ENCODE assay signal across 9 cellular contexts in the genomic region with DNA sequence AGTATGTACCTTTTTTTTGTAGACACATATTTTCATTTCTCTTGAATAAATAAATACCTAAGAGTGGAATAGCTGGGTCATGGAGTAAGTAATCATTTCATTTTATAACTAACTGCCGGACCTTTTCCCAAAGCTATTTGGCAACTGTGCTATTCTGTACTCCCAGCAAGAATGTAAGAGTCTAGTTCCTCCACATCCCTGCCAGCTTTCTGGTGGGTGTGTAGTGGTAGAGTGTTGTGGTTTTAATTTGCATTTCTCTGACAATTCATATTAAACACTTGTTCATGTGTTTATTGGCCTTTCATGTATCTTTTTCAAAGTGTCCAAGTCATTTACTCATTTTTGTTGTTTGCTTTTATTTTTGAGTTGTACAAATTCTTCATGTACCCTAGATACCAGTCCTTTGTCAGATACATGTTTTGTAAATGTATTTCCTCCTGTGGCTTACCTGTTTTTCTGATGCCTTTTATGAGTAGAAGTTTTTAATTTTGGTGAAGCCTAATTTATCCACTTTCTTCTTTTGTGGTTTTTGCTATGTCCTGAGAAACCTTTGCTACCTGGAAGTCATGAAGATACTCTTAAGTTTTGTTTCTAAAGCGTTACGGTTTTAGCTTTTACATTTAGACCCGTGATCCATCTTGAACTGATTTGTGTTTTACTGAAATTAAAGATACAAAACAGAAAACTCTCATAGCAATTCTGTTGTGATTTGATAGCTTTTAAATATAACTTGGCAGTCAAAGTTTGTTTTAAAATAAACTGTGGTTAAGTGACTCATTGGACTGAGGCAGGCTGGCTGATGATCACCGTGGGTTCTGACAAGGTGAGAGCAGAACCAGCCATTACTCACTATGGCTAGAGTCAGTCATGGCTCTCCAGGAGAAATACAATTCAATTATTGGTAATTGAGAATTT. TPM values are rescaled to one million over a fixed set of nuclear protein-coding genes. Genes with fewer than 3 reads are reported as not detected.
DNase-seq lines count a peak whose midpoint lies in the region; ATAC-seq and TF ChIP-seq lines count a peak whose summit lies in the region.
"Had no signal": no experiment of that assay in that cellular context is flagged by ENCODE, and none has a peak within 500 bp of the region (broad histone marks: within the 10 kb centered on the region; RNA-seq: fewer than 3 reads in every experiment).

No MANE protein-coding gene starts in this region.

- peaks cover 56% of the 10 kb centered on the region for H3K36me3 Mint-ChIP-seq in nephron progenitor cell (ENCODE audit: low read depth)

- H3K27me3 ChIP-seq in mammary epithelial cell (ENCODE audit: insufficient read depth, low read length): no peaks in the 10 kb centered on the region

- no peak overlapping the region for H2AFZ ChIP-seq in mammary epithelial cell (ENCODE audit: low read depth, low read length)

- no peaks in the 10 kb centered on the region for H4K20me1 ChIP-seq in mammary epithelial cell (ENCODE audit: insufficient read depth, low read length)

- H3K4me3 Mint-ChIP-seq in nephron progenitor cell: peak overlapping the region; percentile 26

- no peaks in the 10 kb centered on the region for H3K9me3 Mint-ChIP-seq in nephron progenitor cell

- in situ Hi-C loops in mammary epithelial cell (cut with MboI; ENCODE audit: low sequenced_read_pairs in 2 of 2): no loop called here

- intact Hi-C loops in mammary epithelial cell (cut with micrococcal nuclease): no loop called here

- 45% methylated on average over 5 of the region's 5 CpGs for WGBS in mammary epithelial cell (ENCODE audit: low coverage, missing lambda C conversion rate)

- CTCF ChIA-PET in mammary epithelial cell (lab: Charles Lee; ENCODE audit: low non-redundant PET): interaction anchor here (0.6 to 1.0 kb wide), 2 partner anchors 44 to 235 kb away, joined by 3 to 6 read pairs; no protein-coding TSS in a partner anchor

- DNase-seq in mammary epithelial cell (peak; percentile 78), nephron progenitor cell (no peak), medulla oblongata (ENCODE audit: extremely low spot score) (no peak), NCI-H146 (lab: John Stamatoyannopoulos, UW) (no peak)

- no peaks in the 10 kb centered on the region for H3K9me3 ChIP-seq in mammary epithelial cell (replicated peaks; ENCODE audit: insufficient read depth, low read length)

- peaks cover 13% of the 10 kb centered on the region for H3K4me1 ChIP-seq in mammary epithelial cell (ENCODE audit: insufficient read depth, low read length)

- H3K4me3 ChIP-seq in mammary epithelial cell (replicated peaks in 1 of 3; ENCODE audit: insufficient read depth in 1 of 3, low read depth in 2 of 3, low read length in 3 of 3): no peak overlapping the region
- H3K4me3 ChIP-seq: skin epidermis had no signal

- H3K4me1 Mint-ChIP-seq in nephron progenitor cell: peaks cover 88% of the 10 kb centered on the region

- H3K36me3 ChIP-seq in mammary epithelial cell (ENCODE audit: insufficient read depth, low read length): no peaks in the 10 kb centered on the region

- no TSS peak for BruUV-seq in mammary epithelial cell (replicated peaks; lab: Mats Ljungman, UMichigan)

- no peaks in the 10 kb centered on the region for H3K27me3 Mint-ChIP-seq in nephron progenitor cell (ENCODE audit: low read depth, poor library complexity)

- H3K79me2 ChIP-seq in mammary epithelial cell (ENCODE audit: insufficient read depth, low read length): no peaks in the 10 kb centered on the region

- peak overlapping the region; percentile 46 for H3K27ac Mint-ChIP-seq in nephron progenitor cell

- TF ChIP-seq CTCF in mammary epithelial cell (conservative IDR thresholded peaks at IDR 0.05 in 1 of 2, IDR thresholded peaks at IDR 0.05 in 1 of 2; ENCODE audit: extremely low read depth in 1 of 2, insufficient read depth in 1 of 2, low read depth in 1 of 2, low read length in 2 of 2) (no peak), nephron progenitor cell (IDR thresholded peaks at IDR 0.05) (no peak)

- no peak overlapping the region for H3K27ac ChIP-seq in mammary epithelial cell (ENCODE audit: insufficient read depth, low read depth, low read length)

- dilution Hi-C loops in mammary epithelial cell (cut with HindIII; ENCODE audit: low sequenced_read_pairs): no loop called here

- ATAC-seq in GM21447 (IDR thresholded peaks at IDR 0.05; ENCODE audit: unreplicated experiment): peak; percentile 47
- ATAC-seq in SK-N-SH treated with all-trans-retinoic acid at 6 μM for 48 hours: peak; percentile 92
- ATAC-seq in GM18511 (IDR thresholded peaks at IDR 0.05; ENCODE audit: unreplicated experiment): no peak
- no peak for ATAC-seq in HG03135 (IDR thresholded peaks at IDR 0.05; ENCODE audit: unreplicated experiment)

- H3K9ac ChIP-seq in mammary epithelial cell (ENCODE audit: insufficient read depth, low read length): no peak overlapping the region

- H3K4me2 ChIP-seq in mammary epithelial cell (ENCODE audit: insufficient read depth, low read depth, low read length): no peak overlapping the region

TF ChIP-seq in SK-N-SH treated with all-trans-retinoic acid at 6 μM for 48 hours, 23 proteins besides CTCF, POLR2A, EP300 and RAD21 (continues in another document):
- TF ChIP-seq BACH2 (CRISPR knock-in tag; IDR thresholded peaks at IDR 0.05; ENCODE audit: borderline replicate concordance): no peak
- TF ChIP-seq, protein P1, sequence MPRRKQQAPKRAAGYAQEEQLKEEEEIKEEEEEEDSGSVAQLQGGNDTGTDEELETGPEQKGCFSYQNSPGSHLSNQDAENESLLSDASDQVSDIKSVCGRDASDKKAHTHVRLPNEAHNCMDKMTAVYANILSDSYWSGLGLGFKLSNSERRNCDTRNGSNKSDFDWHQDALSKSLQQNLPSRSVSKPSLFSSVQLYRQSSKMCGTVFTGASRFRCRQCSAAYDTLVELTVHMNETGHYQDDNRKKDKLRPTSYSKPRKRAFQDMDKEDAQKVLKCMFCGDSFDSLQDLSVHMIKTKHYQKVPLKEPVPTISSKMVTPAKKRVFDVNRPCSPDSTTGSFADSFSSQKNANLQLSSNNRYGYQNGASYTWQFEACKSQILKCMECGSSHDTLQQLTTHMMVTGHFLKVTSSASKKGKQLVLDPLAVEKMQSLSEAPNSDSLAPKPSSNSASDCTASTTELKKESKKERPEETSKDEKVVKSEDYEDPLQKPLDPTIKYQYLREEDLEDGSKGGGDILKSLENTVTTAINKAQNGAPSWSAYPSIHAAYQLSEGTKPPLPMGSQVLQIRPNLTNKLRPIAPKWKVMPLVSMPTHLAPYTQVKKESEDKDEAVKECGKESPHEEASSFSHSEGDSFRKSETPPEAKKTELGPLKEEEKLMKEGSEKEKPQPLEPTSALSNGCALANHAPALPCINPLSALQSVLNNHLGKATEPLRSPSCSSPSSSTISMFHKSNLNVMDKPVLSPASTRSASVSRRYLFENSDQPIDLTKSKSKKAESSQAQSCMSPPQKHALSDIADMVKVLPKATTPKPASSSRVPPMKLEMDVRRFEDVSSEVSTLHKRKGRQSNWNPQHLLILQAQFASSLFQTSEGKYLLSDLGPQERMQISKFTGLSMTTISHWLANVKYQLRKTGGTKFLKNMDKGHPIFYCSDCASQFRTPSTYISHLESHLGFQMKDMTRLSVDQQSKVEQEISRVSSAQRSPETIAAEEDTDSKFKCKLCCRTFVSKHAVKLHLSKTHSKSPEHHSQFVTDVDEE (CRISPR knock-in tag; IDR thresholded peaks at IDR 0.05): no peak
- TF ChIP-seq ZFP30 (CRISPR knock-in tag; IDR thresholded peaks at IDR 0.05): no peak
- no peak for TF ChIP-seq ZNF565 (CRISPR knock-in tag; conservative IDR thresholded peaks at IDR 0.05; ENCODE audit: low read depth)
- no peak for TF ChIP-seq TCF4 (CRISPR knock-in tag; IDR thresholded peaks at IDR 0.05; ENCODE audit: borderline replicate concordance)
- peak; percentile 89 for TF ChIP-seq TOX (CRISPR knock-in tag; IDR thresholded peaks at IDR 0.05; ENCODE audit: borderline replicate concordance)
- TF ChIP-seq RARB (CRISPR knock-in tag; IDR thresholded peaks at IDR 0.05): peak; percentile 86; the same call in 1 of the 2 replicates
- no peak for TF ChIP-seq ZFP3 (CRISPR knock-in tag; IDR thresholded peaks at IDR 0.05)
- TF ChIP-seq, protein P2, sequence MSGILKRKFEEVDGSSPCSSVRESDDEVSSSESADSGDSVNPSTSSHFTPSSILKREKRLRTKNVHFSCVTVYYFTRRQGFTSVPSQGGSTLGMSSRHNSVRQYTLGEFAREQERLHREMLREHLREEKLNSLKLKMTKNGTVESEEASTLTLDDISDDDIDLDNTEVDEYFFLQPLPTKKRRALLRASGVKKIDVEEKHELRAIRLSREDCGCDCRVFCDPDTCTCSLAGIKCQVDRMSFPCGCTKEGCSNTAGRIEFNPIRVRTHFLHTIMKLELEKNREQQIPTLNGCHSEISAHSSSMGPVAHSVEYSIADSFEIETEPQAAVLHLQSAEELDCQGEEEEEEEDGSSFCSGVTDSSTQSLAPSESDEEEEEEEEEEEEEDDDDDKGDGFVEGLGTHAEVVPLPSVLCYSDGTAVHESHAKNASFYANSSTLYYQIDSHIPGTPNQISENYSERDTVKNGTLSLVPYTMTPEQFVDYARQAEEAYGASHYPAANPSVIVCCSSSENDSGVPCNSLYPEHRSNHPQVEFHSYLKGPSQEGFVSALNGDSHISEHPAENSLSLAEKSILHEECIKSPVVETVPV (CRISPR knock-in tag; IDR thresholded peaks at IDR 0.05): no peak
- no peak for TF ChIP-seq OSR1 (CRISPR knock-in tag; IDR thresholded peaks at IDR 0.05)
- TF ChIP-seq ZC3H10 (CRISPR knock-in tag; IDR thresholded peaks at IDR 0.05): peak; percentile 97
- TF ChIP-seq ZNF8 (CRISPR knock-in tag; IDR thresholded peaks at IDR 0.05): no peak
- peak; percentile 87 for TF ChIP-seq ISL1 (CRISPR knock-in tag; IDR thresholded peaks at IDR 0.05)
- no peak for TF ChIP-seq ESRRG (CRISPR knock-in tag; IDR thresholded peaks at IDR 0.05)
- TF ChIP-seq ZNF70 (CRISPR knock-in tag; IDR thresholded peaks at IDR 0.05): no peak
- peak; percentile 41; the same call in 1 of the 2 replicates for TF ChIP-seq GLIS3 (CRISPR knock-in tag; IDR thresholded peaks at IDR 0.05)
- no peak for TF ChIP-seq CSDC2 (CRISPR knock-in tag; IDR thresholded peaks at IDR 0.05)

RNA-seq across cellular contexts. Expression of a gene that starts 7.9 kb away (rescaled TPM):
- total RNA-seq in mammary epithelial cell: 1 to 10 TPM; 3.7 to 5.0 TPM
- polyA plus RNA-seq in mammary epithelial cell: 1.4 TPM
- polyA minus RNA-seq in mammary epithelial cell: 5.8 TPM

Comparison
In these comparisons a context has a peak if more than half of its experiments do, and no peak if none do; other contexts are left out.
1. ATAC-seq: peak in GM21447 (single experiment) and SK-N-SH treated with all-trans-retinoic acid at 6 μM for 48 hours (single experiment); none in GM18511 (single experiment) and HG03135 (single experiment).